1 cellular context compared by ENCODE assay signal in the genomic region with DNA sequence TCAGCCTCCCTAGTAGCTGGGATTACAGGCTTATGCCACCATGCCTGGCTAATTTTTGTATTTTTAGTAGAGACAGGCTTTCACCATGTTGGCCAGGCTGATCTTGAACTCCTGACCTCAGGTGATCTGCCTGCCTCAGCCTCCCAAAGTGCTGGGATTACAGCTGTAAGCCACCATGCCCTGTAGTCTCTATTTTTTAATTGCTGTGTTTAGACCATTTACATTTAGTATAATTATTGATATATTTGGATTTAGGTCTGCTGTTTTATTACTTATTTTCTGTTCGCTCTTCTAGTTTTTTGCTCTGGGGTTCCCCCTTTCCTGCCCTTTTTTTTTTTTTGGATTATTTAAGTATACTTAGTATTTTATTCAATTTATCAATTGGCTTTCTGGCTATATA. TPM values are rescaled to one million over a fixed set of nuclear protein-coding genes. Genes with fewer than 3 reads are reported as not detected.
"Had no signal": no experiment of that assay in that cellular context is flagged by ENCODE, and none has a peak within 500 bp of the region (broad histone marks: within the 10 kb centered on the region; RNA-seq: fewer than 3 reads in every experiment).

No MANE protein-coding gene starts in this region.

RNA-seq across cellular contexts. Expression of gene PTPN3, which starts 46.8 kb away (rescaled TPM):
- total RNA-seq: OCI-LY7 had no signal
